8 cellular contexts compared by ENCODE assay signal in the genomic region with DNA sequence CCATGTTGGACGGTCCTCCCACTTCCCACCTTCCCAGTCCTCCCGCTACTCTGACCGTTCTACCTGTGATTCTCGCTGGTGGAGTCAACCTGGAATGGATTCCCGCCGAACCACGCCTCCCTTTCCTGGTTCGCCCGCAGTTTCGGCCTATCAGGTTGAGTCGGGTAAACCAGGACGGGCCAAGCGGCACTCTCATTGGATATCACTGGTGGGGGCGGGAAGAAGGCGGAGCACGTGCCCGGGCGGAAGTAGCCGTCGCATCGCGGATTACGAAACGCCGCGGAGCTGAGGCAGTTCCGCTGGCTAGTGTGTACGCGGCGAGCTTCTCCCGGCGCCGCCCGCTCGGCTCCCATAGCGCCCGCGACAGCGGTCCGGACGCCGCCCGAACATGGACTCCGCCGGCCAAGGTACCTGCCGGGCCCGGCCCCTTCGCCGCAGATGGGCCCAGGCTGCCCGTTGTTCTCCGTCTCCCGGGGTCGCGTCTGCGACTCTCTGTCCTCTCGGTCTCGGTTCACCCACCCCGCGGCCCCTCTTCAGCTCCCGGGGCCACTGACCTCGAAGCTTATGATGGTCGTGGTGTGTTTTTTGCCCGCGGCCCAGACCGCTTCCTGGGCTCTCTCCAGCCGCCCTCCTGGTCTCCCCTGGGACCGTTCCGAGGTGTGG. TPM values are rescaled to one million over a fixed set of nuclear protein-coding genes. Genes with fewer than 3 reads are reported as not detected.
DNase-seq lines count a peak whose midpoint lies in the region; ATAC-seq and TF ChIP-seq lines count a peak whose summit lies in the region.

TPD52L2 (plus strand) TSS at position 293 of the 663 bp plus-strand sequence; CDS start at position 389, 96 bp downstream.

- peak within 1 kb of the TSS; percentile 93 to 99 for H3K27ac ChIP-seq in left lung

- no peak for TF ChIP-seq CTCF in left lung (IDR thresholded peaks at IDR 0.05)

- H3K4me3 ChIP-seq in left lung, result peak within 1 kb of the TSS; percentile 88 to 93

- H3K9me3 ChIP-seq in left lung, result no peaks in the 10 kb centered on the region

- intact Hi-C loops in left lung (cut with DNase I), result no loop called here

- peaks cover 0 to 44% of the 10 kb centered on the region in 2 donors for H3K36me3 ChIP-seq in left lung

- ATAC-seq in GM19372 (IDR thresholded peaks at IDR 0.05; ENCODE audit: low read depth, unreplicated experiment) (peak; percentile 78), HG03558 (IDR thresholded peaks at IDR 0.05; ENCODE audit: extremely low read depth, unreplicated experiment) (peak; percentile 51), left lung (peak; percentile 92)

- H3K4me1 ChIP-seq in left lung, result peaks cover 16 to 77% of the 10 kb centered on the region in 2 donors

- DNase-seq in C1 segment of cervical spinal cord (lab: John Stamatoyannopoulos, UW) (peak; percentile 84 to 100 (median 96)), NCI-H774 (lab: John Stamatoyannopoulos, UW) (peak; percentile 99), dermis blood vessel endothelial cell (peak; percentile 99), left lung (peak; percentile 97 to 99)
- peak; percentile 97 for DNase-seq in activated CD4-positive, alpha-beta T cell treated with anti-CD3 and anti-CD28 coated beads, Interleukin-2, amount 50 U/mL, for 4 hours
- peak; percentile 95 to 96 for DNase-seq in stimulated activated CD4-positive, alpha-beta T cell treated with anti-CD3 and anti-CD28 coated beads, Interleukin-2, amount 100 ng/mL, for 48 hours

- H3K27me3 ChIP-seq in left lung, result no peaks in the 10 kb centered on the region

RNA-seq across cellular contexts. Expression of gene TPD52L2, which starts in this region (rescaled TPM):
- total RNA-seq in dermis blood vessel endothelial cell (169 and 181 TPM in 2 replicates), left lung (100 to 1,000 TPM; 105 to 116 TPM)

Comparison
In these comparisons a context has a peak if more than half of its experiments do, and no peak if none do; other contexts are left out.
1. Peak in every context shown above with its lines: DNase-seq, ATAC-seq, H3K4me3 ChIP-seq and H3K27ac ChIP-seq.